ENCODE assay signal across 8 cellular contexts in genomic region chr10:88880287-88881094, GRCh38. TPM values are rescaled to one million over a fixed set of nuclear protein-coding genes. Genes with fewer than 3 reads are reported as not detected.
A peak's percentile ranks its signal among the peaks of the same experiment; 100 is the strongest.
DNase-seq lines count a peak whose midpoint lies in the region; ATAC-seq, FAIRE-seq and TF ChIP-seq lines count a peak whose summit lies in the region.

No MANE protein-coding gene starts in this region.

- POLR2A ChIA-PET in A549 (lab: Yijun Ruan, JAX) = interaction anchor here (0.7 to 1.8 kb wide), 15 partner anchors 8 to 298 kb away, joined by 3 to 10 read pairs (median 5); partner anchors contain the start of genes ANKRD22 and RNLS

- peak overlapping the region; percentile 97 to 98 for H3K27ac ChIP-seq in A549

- H3K4me1 ChIP-seq in A549 = peaks cover 33% of the 10 kb centered on the region

- TF ChIP-seq CTCF in A549 (IDR thresholded peaks at IDR 0.05) = peak; percentile 37; the same call in 2 of the 3 replicates

- H3K4me3 ChIP-seq in A549 = peak overlapping the region; percentile 49

- CTCF ChIA-PET in A549 (lab: Yijun Ruan, JAX) = interaction anchor here (0.9 to 7.6 kb wide), 7 partner anchors 20 to 316 kb away, joined by 3 to 58 read pairs (median 5); no protein-coding TSS in a partner anchor

- TF ChIP-seq EP300 in A549 (IDR thresholded peaks at IDR 0.05) = no peak

- H3K4me2 ChIP-seq in A549 = peak overlapping the region; percentile 81

- TF ChIP-seq RAD21 in A549 (conservative IDR thresholded peaks at IDR 0.05 in 1 of 2, IDR thresholded peaks at IDR 0.05 in 1 of 2) = 0 out of 5 replicates have a peak, but pooled peaks of 1 of the 2 experiments have one; percentile 13

- no peaks in the 10 kb centered on the region for H3K9me3 ChIP-seq in A549

- peak; percentile 53 for TF ChIP-seq POLR2A in A549 (IDR thresholded peaks at IDR 0.05; ENCODE audit: low read length)

- ATAC-seq in A549 (peak; percentile 90 to 92), GM18502 (IDR thresholded peaks at IDR 0.05; ENCODE audit: poor library complexity, unreplicated experiment) (peak; percentile 68), HG02938 (IDR thresholded peaks at IDR 0.05; ENCODE audit: unreplicated experiment) (peak; percentile 74)

- peak; percentile 69 to 86 for DNase-seq in A549 (ENCODE audit: low read depth in 1 of 2, low spot score in 1 of 2)
- DNase-seq in NCI-H2196 treated with DMSO at 0.1 percent for 48 hours (lab: John Stamatoyannopoulos, UW; ENCODE audit: unreplicated experiment) = peak; percentile 15
- DNase-seq in activated CD4-positive, CD25-positive, alpha-beta regulatory T cell treated with anti-CD3 and anti-CD28 coated beads, Interleukin-2, amount 50 U/mL, for 72 hours = peak; percentile 83
- DNase-seq in cerebellum (ENCODE audit: low spot score) = peak; percentile 84
- peak; percentile 86 for DNase-seq in kidney tubule cell (ENCODE audit: low spot score)
- peak; percentile 23 to 38 for DNase-seq in stimulated activated CD4-positive, alpha-beta T cell treated with anti-CD3 and anti-CD28 coated beads, Interleukin-1b, Interleukin-23, amount 100 ng/mL, for 1 hour (ENCODE audit: low read depth in 2 of 2)

- under 1% methylated on average over 28 of the region's 84 CpGs for WGBS in A549 (ENCODE audit: missing lambda C conversion rate)

- no peak for FAIRE-seq in A549 (lab: Jason Lieb, UNC)

TF ChIP-seq in A549, 52 proteins besides CTCF, POLR2A, EP300 and RAD21 (continues in another document):
- TF ChIP-seq TP53 (CRISPR knock-in tag; IDR thresholded peaks at IDR 0.05) (no peak), PHF8 (IDR thresholded peaks at IDR 0.05; ENCODE audit: borderline replicate concordance, low read depth) (peak; percentile 68), SREBF2 (IDR thresholded peaks at IDR 0.05) (no peak), JUNB (IDR thresholded peaks at IDR 0.05) (no peak), EHF (CRISPR knock-in tag; IDR thresholded peaks at IDR 0.05) (no peak), PBX3 (IDR thresholded peaks at IDR 0.05) (0 out of 2 replicates have a peak, but pooled peaks have one; percentile 8), ATOH8 (CRISPR knock-in tag; IDR thresholded peaks at IDR 0.05; ENCODE audit: low read depth) (no peak), JUN (IDR thresholded peaks at IDR 0.05) (peak; percentile 43 to 78; a peak in 3 of 5 replicates), USF2 (IDR thresholded peaks at IDR 0.05) (no peak), HOXB13 (CRISPR knock-in tag; IDR thresholded peaks at IDR 0.05; ENCODE audit: low read depth) (no peak), ZC3H11A (IDR thresholded peaks at IDR 0.05) (no peak), ESRRA (IDR thresholded peaks at IDR 0.05; ENCODE audit: borderline replicate concordance, low read length) (no peak; the same call in 1 of the 2 replicates), BCL3 (IDR thresholded peaks at IDR 0.05) (no peak), BHLHE40 (IDR thresholded peaks at IDR 0.05; ENCODE audit: low read depth, low read length) (no peak), REST (IDR thresholded peaks at IDR 0.05) (no peak), EHMT2 (IDR thresholded peaks at IDR 0.05; ENCODE audit: low read depth) (no peak), CBX8 (IDR thresholded peaks at IDR 0.05) (no peak), E2F6 (IDR thresholded peaks at IDR 0.05; ENCODE audit: borderline replicate concordance, low read depth) (peak; percentile 53), SMC3 (IDR thresholded peaks at IDR 0.05) (peak; percentile 6; the same call in 1 of the 3 replicates), CBX2 (IDR thresholded peaks at IDR 0.05; ENCODE audit: borderline replicate concordance, low read depth) (no peak), HOXA7 (CRISPR knock-in tag; IDR thresholded peaks at IDR 0.05) (no peak), FOSL2 (IDR thresholded peaks at IDR 0.05) (no peak), FOSL2 (CRISPR knock-in tag; IDR thresholded peaks at IDR 0.05) (0 out of 2 replicates have a peak, but pooled peaks have one; percentile 5), MAX (IDR thresholded peaks at IDR 0.05) (peak; percentile 93)

RNA-seq across cellular contexts. Expression of gene STAMBPL1, which starts 0.4 kb away (rescaled TPM):
- polyA plus RNA-seq in A549 (2011; rRNA removed) (28.9 and 32.1 TPM in 2 replicates), A549 (2017; fragmentation: RNase III; extraction: RNeasy Plus Mini Kit Qiagen cat#74134 plus additional on column Dnase treatment) (25.8 to 29.0 TPM (median 28.2 TPM) in 3 replicates)
- 18.2 and 18.8 TPM in 2 replicates for polyA plus RNA-seq in A549 (2012; cell fraction: cytosol; rRNA removed)
- 23.8 and 58.1 TPM in 2 replicates for polyA plus RNA-seq in A549 (2012; cell fraction: nucleus; rRNA removed)
- polyA minus RNA-seq in A549 (2011; rRNA and poly(A)+ RNA removed) = 14.5 and 15.7 TPM in 2 replicates
- total RNA-seq in cerebellum = 39.0 TPM

RNA-seq across cellular contexts. Expression of gene ANKRD22, which starts 28.8 kb away (rescaled TPM):
- polyA plus RNA-seq in A549 (2011; rRNA removed) = 0.59 and 0.60 TPM in 2 replicates
- 0.04 and 0.05 TPM in 2 replicates for polyA plus RNA-seq in A549 (2012; cell fraction: cytosol; rRNA removed)
- polyA plus RNA-seq in A549 (2012; cell fraction: nucleus; rRNA removed) = 0.07 TPM in 1 of 2 replicates, not detected in the other
- polyA plus RNA-seq in A549 (2017; fragmentation: RNase III; extraction: RNeasy Plus Mini Kit Qiagen cat#74134 plus additional on column Dnase treatment) = 0.29 to 0.53 TPM (median 0.43 TPM) in 3 replicates
- polyA minus RNA-seq in A549 (2011; rRNA and poly(A)+ RNA removed) = not detected in 2 replicates
- not detected for total RNA-seq in cerebellum

Comparison
In these comparisons a context has a peak if more than half of its experiments do, and no peak if none do; other contexts are left out.
1. Peak in every context shown above with its lines: DNase-seq, ATAC-seq, H3K4me3 ChIP-seq and H3K27ac ChIP-seq.
2. DNase-seq: peak in every context shown above with its lines; median percentile 86 in kidney tubule cell; 84 in cerebellum; 83 in activated CD4-positive, CD25-positive, alpha-beta regulatory T cell treated with anti-CD3 and anti-CD28 coated beads, Interleukin-2, amount 50 U/mL, for 72 hours; 78 in A549; 30 in stimulated activated CD4-positive, alpha-beta T cell treated with anti-CD3 and anti-CD28 coated beads, Interleukin-1b, Interleukin-23, amount 100 ng/mL, for 1 hour; 15 in NCI-H2196 treated with DMSO at 0.1 percent for 48 hours.